30 cellular contexts compared by ENCODE assay signal in genomic region chr2:193294371-193294770, GRCh38.
"Had no signal": no experiment of that assay in that cellular context is flagged by ENCODE, and none has a peak within 500 bp of the region (broad histone marks: within the 10 kb centered on the region; RNA-seq: fewer than 3 reads in every experiment).

No MANE protein-coding gene starts in this region.

- DNase-seq: activated CD4-positive, alpha-beta memory T cell treated with anti-CD3 and anti-CD28 coated beads, Interleukin-2, amount 10 ng/mL, durations not matched to agents 7 days and 5 days; activated CD4-positive, alpha-beta T cell treated with anti-CD3 and anti-CD28 coated beads for 1 hour; activated CD4-positive, alpha-beta T cell treated with anti-CD3 and anti-CD28 coated beads for 36 hours; activated CD4-positive, alpha-beta T cell treated with anti-CD3 and anti-CD28 coated beads for 48 hours; activated CD4-positive, alpha-beta T cell treated with anti-CD3 and anti-CD28 coated beads, Interleukin-2, amount 10 ng/mL, durations not matched to agents 7 days and 5 days; activated CD4-positive, alpha-beta T cell treated with anti-CD3 and anti-CD28 coated beads, Interleukin-2, amount 50 U/mL, for 48 hours; activated CD4-positive, CD25-positive, alpha-beta regulatory T cell; activated CD8-positive, alpha-beta memory T cell treated with anti-CD3 and anti-CD28 coated beads for 24 hours; activated CD8-positive, alpha-beta memory T cell treated with anti-CD3 and anti-CD28 coated beads, Interleukin-2, amount 10 ng/mL, durations not matched to agents 7 days and 5 days; activated CD8-positive, alpha-beta memory T cell treated with anti-CD3 and anti-CD28 coated beads, Interleukin-2, amount 50 U/mL, for 48 hours; activated CD8-positive, alpha-beta T cell treated with anti-CD3 and anti-CD28 coated beads, Interleukin-2, amount 10 ng/mL, durations not matched to agents 7 days and 5 days; activated effector memory CD4-positive, alpha-beta T cell treated with Interleukin-2 at 50 U/mL for 16 hours; activated gamma-delta T cell; activated naive CD4-positive, alpha-beta T cell treated with anti-CD3 and anti-CD28 coated beads, Interleukin-2, amount 10 ng/mL, durations not matched to agents 7 days and 5 days; activated naive CD4-positive, alpha-beta T cell treated with Interleukin-2 at 50 U/mL for 16 hours; activated naive CD8-positive, alpha-beta T cell treated with anti-CD3 and anti-CD28 coated beads, Interleukin-2, amount 10 ng/mL, durations not matched to agents 7 days and 5 days; activated naive CD8-positive, alpha-beta T cell treated with anti-CD3 and anti-CD28 coated beads, Interleukin-2, amount 50 U/mL, for 24 hours; activated T-cell treated with anti-CD3 and anti-CD28 coated beads, Interleukin-2, amount 50 U/mL, for 24 hours; activated T-cell treated with anti-CD3 and anti-CD28 coated beads, Interleukin-2, amount 50 U/mL, for 48 hours; adrenal gland; amygdala; anterior cingulate cortex; caudate nucleus; cerebellar nuclear complex; T-helper 1 cell; T-helper 2 cell; T-helper 9 cell; WERI-Rb-1 had no signal

- H3K27me3 ChIP-seq: adrenal gland, ascending aorta, cardiac muscle cell had no signal

- H3K4me1 ChIP-seq: adrenal gland, ascending aorta had no signal

- H3K36me3 ChIP-seq: adrenal gland, ascending aorta, cardiac muscle cell, WERI-Rb-1 had no signal

- H3K4me3 ChIP-seq: adrenal gland, ascending aorta, cardiac muscle cell had no signal

- H3K9me3 ChIP-seq: adrenal gland, ascending aorta had no signal
